Comparison of ENCODE assay signal across 9 cellular contexts in genomic region chr1:6578624-6579373, GRCh38. TPM values are rescaled to one million over a fixed set of nuclear protein-coding genes. Genes with fewer than 3 reads are reported as not detected.
DNase-seq lines count a peak whose midpoint lies in the region; ATAC-seq, FAIRE-seq and TF ChIP-seq lines count a peak whose summit lies in the region.
"Had no signal": no experiment of that assay in that cellular context is flagged by ENCODE, and none has a peak within 500 bp of the region (broad histone marks: within the 10 kb centered on the region; RNA-seq: fewer than 3 reads in every experiment).

No MANE protein-coding gene starts in this region.

- no TSS peak for BruUV-seq in GM12878 (replicated peaks; lab: Mats Ljungman, UMichigan)

- peak overlapping the region; percentile 80 for H2AFZ ChIP-seq in GM12878 (ENCODE audit: control insufficient read depth, low read depth, low read length)

- no peaks in the 10 kb centered on the region for H3K9me3 Mint-ChIP-seq in activated T-cell treated with anti-CD3 and anti-CD28 coated beads, Interleukin-2, amount 50 U/mL, for 24 hours
- no peaks in the 10 kb centered on the region for H3K9me3 Mint-ChIP-seq in memory B cell

- CTCF ChIA-PET in GM12878 (lab: Yijun Ruan, JAX) = interaction anchor here (0.8 to 2.1 kb wide), 2 partner anchors 24 to 89 kb away, joined by 5 read pairs; partner anchors contain the start of genes NOL9 and TAS1R1

- peak overlapping the region; percentile 98 for H3K27ac Mint-ChIP-seq in activated T-cell treated with anti-CD3 and anti-CD28 coated beads, Interleukin-2, amount 50 U/mL, for 24 hours
- peak overlapping the region; percentile 99 for H3K27ac Mint-ChIP-seq in memory B cell

- H4K20me1 ChIP-seq in GM12878 (ENCODE audit: control insufficient read depth, insufficient read depth) = no peaks in the 10 kb centered on the region

- SMC1A ChIA-PET in GM12878 (lab: Charles Lee; ENCODE audit: uncharacterized antibody, unreplicated experiment) = interaction anchor here (2.0 kb wide), 1 partner anchor 26 kb away, joined by 5 read pairs; no protein-coding TSS in a partner anchor

- FAIRE-seq in GM12878 (lab: Jason Lieb, UNC) (no peak), RCC 7860 (lab: Jason Lieb, UNC) (no peak)

- TF ChIP-seq CTCF in GM12878 (IDR thresholded peaks at IDR 0.05 in 2 of 3, conservative IDR thresholded peaks at IDR 0.05 in 1 of 3; ENCODE audit: control insufficient read depth in 2 of 3, extremely low read depth in 1 of 3, insufficient read depth in 1 of 3, low read depth in 3 of 3, low read length in 3 of 3) = no peak

- in situ Hi-C loops in GM12878 (cut with MboI) (no loop called here), KBM-7 (cut with MboI; ENCODE audit: low pct_unique_long_range_greater_than_20kb, low sequenced_read_pairs) (no loop called here)

- peaks cover 32% of the 10 kb centered on the region for H3K4me1 Mint-ChIP-seq in activated T-cell treated with anti-CD3 and anti-CD28 coated beads, Interleukin-2, amount 50 U/mL, for 24 hours (ENCODE audit: low read depth)
- H3K4me1 Mint-ChIP-seq in memory B cell = peaks cover 19% of the 10 kb centered on the region

- no peak for TF ChIP-seq RAD21 in GM12878 (IDR thresholded peaks at IDR 0.05; ENCODE audit: insufficient read depth, low read depth, low read length)

- peak overlapping the region; percentile 92 for H3K4me3 Mint-ChIP-seq in activated T-cell treated with anti-CD3 and anti-CD28 coated beads, Interleukin-2, amount 50 U/mL, for 24 hours
- H3K4me3 Mint-ChIP-seq in memory B cell = peak overlapping the region; percentile 99

- H3K79me2 ChIP-seq in GM12878 (ENCODE audit: control insufficient read depth, insufficient read depth, low read length) = peaks cover 21% of the 10 kb centered on the region

- H3K4me2 ChIP-seq in GM12878 (ENCODE audit: control insufficient read depth, insufficient read depth) = 0 out of 2 replicates have a peak overlapping the region, but pooled peaks have one; percentile 75

- H3K27ac ChIP-seq in GM12878 (ENCODE audit: control insufficient read depth, insufficient read depth) (no peak overlapping the region), thymus (ENCODE audit: low read depth) (peak overlapping the region; percentile 77)

- peaks cover 23% of the 10 kb centered on the region for H3K36me3 Mint-ChIP-seq in activated T-cell treated with anti-CD3 and anti-CD28 coated beads, Interleukin-2, amount 50 U/mL, for 24 hours (ENCODE audit: low read depth)
- no peaks in the 10 kb centered on the region for H3K36me3 Mint-ChIP-seq in memory B cell

- H3K36me3 ChIP-seq in GM12878 (ENCODE audit: control insufficient read depth in 2 of 2, insufficient read depth in 2 of 2, low read length in 1 of 2) = no peaks in the 10 kb centered on the region
- peaks cover 3% of the 10 kb centered on the region for H3K36me3 ChIP-seq in thymus (ENCODE audit: control insufficient read depth, insufficient read depth)

- TF ChIP-seq POLR2A in GM12878 (IDR thresholded peaks at IDR 0.05; ENCODE audit: low read depth, low read length) = no peak

- POLR2A ChIA-PET in GM12878 (lab: Charles Lee) = interaction anchor here (0.6 kb wide), 1 partner anchor 1496 kb away, joined by 3 read pairs; no protein-coding TSS in a partner anchor

- H3K27me3 ChIP-seq in GM12878 (replicated peaks in 1 of 2; ENCODE audit: control insufficient read depth in 2 of 2, insufficient read depth in 2 of 2, low read length in 1 of 2) (no peaks in the 10 kb centered on the region), thymus (ENCODE audit: control insufficient read depth, insufficient read depth) (no peaks in the 10 kb centered on the region)

- H3K9ac ChIP-seq in GM12878 (ENCODE audit: control insufficient read depth, insufficient read depth, low read length) = no peak overlapping the region

- no peaks in the 10 kb centered on the region for H3K27me3 Mint-ChIP-seq in activated T-cell treated with anti-CD3 and anti-CD28 coated beads, Interleukin-2, amount 50 U/mL, for 24 hours
- H3K27me3 Mint-ChIP-seq in memory B cell = no peaks in the 10 kb centered on the region

- no peak for DNase-seq in activated T-cell treated with anti-CD3 and anti-CD28 coated beads, Interleukin-2, amount 50 U/mL, for 24 hours
- DNase-seq in activated T-cell treated with anti-CD3 and anti-CD28 coated beads for 4 hours (no peak), GM12878 (ENCODE audit: low read depth, low spot score) (no peak), memory B cell (ENCODE audit: low spot score in 2 of 2) (no peak), RCC 7860 (ENCODE audit: low spot score) (no peak), KBM-7 (no peak)

- ATAC-seq in GM12878 = no peak
- ATAC-seq in memory B cell (ENCODE audit: low read depth) = no peak
- ATAC-seq in GM19324 (IDR thresholded peaks at IDR 0.05; ENCODE audit: low FRiP score, unreplicated experiment) = no peak

- no peak for TF ChIP-seq EP300 in GM12878 (IDR thresholded peaks at IDR 0.05; ENCODE audit: borderline replicate concordance in 1 of 2, control insufficient read depth in 1 of 2, low read depth in 2 of 2, low read length in 2 of 2)

- intact Hi-C loops in GM12878 (cut with micrococcal nuclease; ENCODE audit: unreplicated experiment) = no loop called here

- H3K9me3 ChIP-seq in GM12878 (replicated peaks; ENCODE audit: control insufficient read depth, insufficient read depth, low read length) (no peaks in the 10 kb centered on the region), thymus (ENCODE audit: control insufficient read depth) (no peaks in the 10 kb centered on the region)

- no peak overlapping the region for H3K4me3 ChIP-seq in GM12878
- no peak overlapping the region for H3K4me3 ChIP-seq in thymus (ENCODE audit: low read length)

- H3K4me1 ChIP-seq in GM12878 (ENCODE audit: control insufficient read depth, insufficient read depth, low read length) = peaks cover 13% of the 10 kb centered on the region
- peaks cover 17% of the 10 kb centered on the region for H3K4me1 ChIP-seq in thymus (ENCODE audit: control insufficient read depth, insufficient read depth, low read length)

- RAD21 ChIA-PET in GM12878 (lab: Charles Lee; ENCODE audit: unreplicated experiment) = interaction anchor here (4.7 kb wide), 1 partner anchor 22 kb away, joined by 38 read pairs; the partner anchor contains the start of gene KLHL21

- WGBS in GM12878 (ENCODE audit: insufficient coverage, insufficient replicate concordance, low lambda C conversion rate, missing lambda C conversion rate) = 77% methylated on average over 14 of the region's 14 CpGs
- WGBS in thymus = 97% methylated on average over 14 of the region's 14 CpGs

RNA-seq across cellular contexts. Expression of gene ZBTB48, which starts 1.0 kb away (rescaled TPM):
- total RNA-seq in GM12878 (2013; cell fraction: nucleolus; rRNA removed) = 40.4 and 45.4 TPM in 2 replicates
- total RNA-seq in GM12878 (2014; rRNA removed) (13.6 and 16.3 TPM in 2 replicates), GM12878 (2014; rRNA removed; fragmentation: Illumina TruSeq; extraction: Trizol) (14.5 and 18.8 TPM in 2 replicates), GM12878 (2021) (23.6 and 27.8 TPM in 2 replicates)
- polyA plus RNA-seq in GM12878 (2011; ENCODE audit: low read depth) = 8.7 TPM
- polyA plus RNA-seq in GM12878 (2011; rRNA removed) (10.8 and 17.2 TPM in 2 replicates), GM12878 (2014; fragmentation: Illumina TruSeq; extraction: Trizol) (7.6 and 9.9 TPM in 2 replicates), GM12878 (2014; fragmentation: Nextera tagmentation; extraction: Ambion mirVana) (1 to 10 TPM in 1 of 2 experiments, under 1 TPM in 1; 1.00 to 3.3 TPM), GM12878 (2014; rRNA removed) (25.3 and 26.3 TPM in 2 replicates), GM12878 (2016; fragmentation: Nextera tagmentation; extraction: Ambion mirVana) (10 to 100 TPM; 16.3 to 18.7 TPM), thymus (124 TPM)
- 19.4 and 33.6 TPM in 2 replicates for polyA plus RNA-seq in GM12878 (2011; cell fraction: cytosol; rRNA removed)
- 68.9 and 75.7 TPM in 2 replicates for polyA plus RNA-seq in GM12878 (2011; cell fraction: nucleus; rRNA removed)
- polyA plus RNA-seq in GM12878 (2012) = 21.0 and 24.5 TPM in 2 replicates
- 11.6 and 23.8 TPM in 2 replicates for polyA minus RNA-seq in GM12878 (2011; rRNA and poly(A)+ RNA removed)
- polyA minus RNA-seq in GM12878 (2011; cell fraction: cytosol; rRNA and poly(A)+ RNA removed) = 8.4 and 10.8 TPM in 2 replicates
- polyA minus RNA-seq in GM12878 (2011; cell fraction: nucleus; rRNA and poly(A)+ RNA removed) = 20.1 and 31.1 TPM in 2 replicates

RNA-seq across cellular contexts. Expression of gene TAS1R1, which starts 23.7 kb away (rescaled TPM):
- total RNA-seq in GM12878 (2013; cell fraction: nucleolus; rRNA removed) = not detected in 2 replicates
- total RNA-seq in GM12878 (2014; rRNA removed) = not detected in 2 replicates
- not detected in 2 replicates for total RNA-seq in GM12878 (2014; rRNA removed; fragmentation: Illumina TruSeq; extraction: Trizol)
- 0.11 TPM in 1 of 2 replicates, not detected in the other for total RNA-seq in GM12878 (2021)
- polyA plus RNA-seq in GM12878 (2011; ENCODE audit: low read depth) = not detected
- polyA plus RNA-seq in GM12878 (2011; rRNA removed) = not detected in 2 replicates
- polyA plus RNA-seq in GM12878 (2011; cell fraction: cytosol; rRNA removed) = 0.03 TPM in 1 of 2 replicates, not detected in the other
- 0.04 TPM in 1 of 2 replicates, not detected in the other for polyA plus RNA-seq in GM12878 (2011; cell fraction: nucleus; rRNA removed)
- polyA plus RNA-seq in GM12878 (2012) = 0.14 and 0.38 TPM in 2 replicates
- polyA plus RNA-seq in GM12878 (2014; fragmentation: Illumina TruSeq; extraction: Trizol) = 0.03 TPM in 1 of 2 replicates, not detected in the other
- under 1 TPM in 1 of 2 experiments, not detected in 1; 0.04 TPM for polyA plus RNA-seq in GM12878 (2014; fragmentation: Nextera tagmentation; extraction: Ambion mirVana)
- 0.06 and 0.10 TPM in 2 replicates for polyA plus RNA-seq in GM12878 (2014; rRNA removed)
- not detected for polyA plus RNA-seq in GM12878 (2016; fragmentation: Nextera tagmentation; extraction: Ambion mirVana)
- polyA minus RNA-seq in GM12878 (2011; rRNA and poly(A)+ RNA removed) = not detected in 2 replicates
- not detected in 2 replicates for polyA minus RNA-seq in GM12878 (2011; cell fraction: cytosol; rRNA and poly(A)+ RNA removed)
- polyA minus RNA-seq in GM12878 (2011; cell fraction: nucleus; rRNA and poly(A)+ RNA removed) = not detected in 2 replicates
- not detected for polyA plus RNA-seq in thymus
- total RNA-seq: lung microvascular endothelial cell had no signal

RNA-seq across cellular contexts. Expression of gene KLHL21, which starts 23.9 kb away (rescaled TPM):
- total RNA-seq in GM12878 (2013; cell fraction: nucleolus; rRNA removed) = 16.3 and 18.5 TPM in 2 replicates
- total RNA-seq in GM12878 (2014; rRNA removed) = 7.9 and 10.1 TPM in 2 replicates
- 3.5 and 3.9 TPM in 2 replicates for total RNA-seq in GM12878 (2014; rRNA removed; fragmentation: Illumina TruSeq; extraction: Trizol)
- 11.0 and 12.2 TPM in 2 replicates for total RNA-seq in GM12878 (2021)
- 4.6 TPM for polyA plus RNA-seq in GM12878 (2011; ENCODE audit: low read depth)
- 1.9 and 2.5 TPM in 2 replicates for polyA plus RNA-seq in GM12878 (2011; rRNA removed)
- polyA plus RNA-seq in GM12878 (2011; cell fraction: cytosol; rRNA removed) = 4.4 and 4.5 TPM in 2 replicates
- 9.7 and 11.7 TPM in 2 replicates for polyA plus RNA-seq in GM12878 (2011; cell fraction: nucleus; rRNA removed)
- 10.8 and 15.1 TPM in 2 replicates for polyA plus RNA-seq in GM12878 (2012)
- 1.5 and 4.2 TPM in 2 replicates for polyA plus RNA-seq in GM12878 (2014; fragmentation: Illumina TruSeq; extraction: Trizol)
- polyA plus RNA-seq in GM12878 (2014; fragmentation: Nextera tagmentation; extraction: Ambion mirVana) = 1 to 10 TPM in 1 of 2 experiments, under 1 TPM in 1; 0.76 to 1.2 TPM
- 6.3 and 7.3 TPM in 2 replicates for polyA plus RNA-seq in GM12878 (2014; rRNA removed)
- 1 to 10 TPM; 7.7 to 9.2 TPM for polyA plus RNA-seq in GM12878 (2016; fragmentation: Nextera tagmentation; extraction: Ambion mirVana)
- 6.1 and 12.7 TPM in 2 replicates for polyA minus RNA-seq in GM12878 (2011; rRNA and poly(A)+ RNA removed)
- 5.2 and 9.1 TPM in 2 replicates for polyA minus RNA-seq in GM12878 (2011; cell fraction: cytosol; rRNA and poly(A)+ RNA removed)
- polyA minus RNA-seq in GM12878 (2011; cell fraction: nucleus; rRNA and poly(A)+ RNA removed) = 5.9 and 8.9 TPM in 2 replicates
- polyA plus RNA-seq in thymus = 13.6 TPM

RNA-seq across cellular contexts. Expression of gene NOL9, which starts 24.5 kb away (rescaled TPM):
- total RNA-seq in GM12878 (2013; cell fraction: nucleolus; rRNA removed) = 125 and 145 TPM in 2 replicates
- total RNA-seq in GM12878 (2014; rRNA removed) (23.0 and 24.9 TPM in 2 replicates), GM12878 (2014; rRNA removed; fragmentation: Illumina TruSeq; extraction: Trizol) (23.5 and 23.6 TPM in 2 replicates), GM12878 (2021) (28.7 and 35.9 TPM in 2 replicates)
- polyA plus RNA-seq in GM12878 (2011; ENCODE audit: low read depth) = 5.3 TPM
- polyA plus RNA-seq in GM12878 (2011; rRNA removed) (29.7 and 30.9 TPM in 2 replicates), GM12878 (2014; fragmentation: Illumina TruSeq; extraction: Trizol) (10.9 and 14.0 TPM in 2 replicates), GM12878 (2014; fragmentation: Nextera tagmentation; extraction: Ambion mirVana) (1 to 10 TPM; 3.9 to 4.3 TPM), GM12878 (2014; rRNA removed) (17.5 and 23.8 TPM in 2 replicates), GM12878 (2016; fragmentation: Nextera tagmentation; extraction: Ambion mirVana) (10 to 100 TPM; 22.9 to 24.6 TPM), thymus (8.6 TPM)
- polyA plus RNA-seq in GM12878 (2011; cell fraction: cytosol; rRNA removed) = 14.0 and 16.3 TPM in 2 replicates
- polyA plus RNA-seq in GM12878 (2011; cell fraction: nucleus; rRNA removed) = 24.0 and 27.3 TPM in 2 replicates
- 5.8 and 10.7 TPM in 2 replicates for polyA plus RNA-seq in GM12878 (2012)
- polyA minus RNA-seq in GM12878 (2011; rRNA and poly(A)+ RNA removed) = 29.7 and 38.8 TPM in 2 replicates
- 12.1 and 15.4 TPM in 2 replicates for polyA minus RNA-seq in GM12878 (2011; cell fraction: cytosol; rRNA and poly(A)+ RNA removed)
- polyA minus RNA-seq in GM12878 (2011; cell fraction: nucleus; rRNA and poly(A)+ RNA removed) = 19.2 and 33.0 TPM in 2 replicates

RNA-seq across cellular contexts. Expression of gene PHF13, which starts 34.7 kb away (rescaled TPM):
- 8.1 and 8.4 TPM in 2 replicates for total RNA-seq in GM12878 (2013; cell fraction: nucleolus; rRNA removed)
- total RNA-seq in GM12878 (2014; rRNA removed) (5.1 and 5.7 TPM in 2 replicates), GM12878 (2014; rRNA removed; fragmentation: Illumina TruSeq; extraction: Trizol) (4.4 and 4.6 TPM in 2 replicates), GM12878 (2021) (15.4 and 15.6 TPM in 2 replicates)
- 9.0 TPM for polyA plus RNA-seq in GM12878 (2011; ENCODE audit: low read depth)
- polyA plus RNA-seq in GM12878 (2011; rRNA removed) (4.9 and 5.1 TPM in 2 replicates), GM12878 (2014; fragmentation: Illumina TruSeq; extraction: Trizol) (6.1 and 8.2 TPM in 2 replicates), GM12878 (2014; fragmentation: Nextera tagmentation; extraction: Ambion mirVana) (1 to 10 TPM in 1 of 2 experiments, under 1 TPM in 1; 0.87 to 1.9 TPM), GM12878 (2014; rRNA removed) (6.4 and 8.2 TPM in 2 replicates), GM12878 (2016; fragmentation: Nextera tagmentation; extraction: Ambion mirVana) (1 to 10 TPM; 4.8 to 5.2 TPM), thymus (11.4 TPM)
- polyA plus RNA-seq in GM12878 (2011; cell fraction: cytosol; rRNA removed) = 4.1 and 5.2 TPM in 2 replicates
- 13.9 and 15.6 TPM in 2 replicates for polyA plus RNA-seq in GM12878 (2011; cell fraction: nucleus; rRNA removed)
- 14.2 and 16.0 TPM in 2 replicates for polyA plus RNA-seq in GM12878 (2012)
- polyA minus RNA-seq in GM12878 (2011; rRNA and poly(A)+ RNA removed) = 4.2 and 6.0 TPM in 2 replicates
- polyA minus RNA-seq in GM12878 (2011; cell fraction: cytosol; rRNA and poly(A)+ RNA removed) = 3.0 and 3.1 TPM in 2 replicates
- 1.7 and 3.3 TPM in 2 replicates for polyA minus RNA-seq in GM12878 (2011; cell fraction: nucleus; rRNA and poly(A)+ RNA removed)
